7 cellular contexts compared by ENCODE assay signal in the genomic region with DNA sequence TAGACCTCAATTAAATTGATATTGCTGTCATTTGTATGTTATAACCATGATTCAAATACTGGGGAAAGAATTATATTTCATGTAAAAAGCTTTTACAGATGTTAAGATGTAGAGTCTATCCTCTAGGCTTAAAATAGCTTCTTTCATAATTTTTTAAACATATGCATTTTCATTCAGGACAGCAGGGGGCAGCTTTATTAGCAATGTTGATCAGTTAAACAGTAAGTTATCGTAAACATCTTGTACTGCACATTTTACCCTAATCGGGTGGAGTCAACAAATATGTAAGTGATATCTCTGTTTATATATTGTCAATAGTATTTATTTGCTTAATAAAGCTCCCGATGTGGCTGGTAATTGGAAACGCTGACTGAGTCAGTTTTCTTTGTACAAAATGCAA.
DNase-seq lines count a peak whose midpoint lies in the region; ATAC-seq and TF ChIP-seq lines count a peak whose summit lies in the region.

No MANE protein-coding gene starts in this region.

- peak overlapping the region; percentile 67 for H2AFZ ChIP-seq in osteoblast (ENCODE audit: low read length)

- peaks cover 3% of the 10 kb centered on the region for H3K4me1 ChIP-seq in osteoblast (ENCODE audit: insufficient read depth, low read length)

- TF ChIP-seq CTCF in osteoblast (IDR thresholded peaks at IDR 0.05; ENCODE audit: extremely low read depth, low read depth, low read length), result peak; percentile 57

- H3K27ac ChIP-seq in osteoblast (ENCODE audit: low read depth, low read length), result no peak overlapping the region

- no peaks in the 10 kb centered on the region for H4K20me1 ChIP-seq in osteoblast (ENCODE audit: insufficient read depth, low read length)

- ATAC-seq in HG03565 (IDR thresholded peaks at IDR 0.05; ENCODE audit: unreplicated experiment) (no peak), HG03175 (IDR thresholded peaks at IDR 0.05; ENCODE audit: unreplicated experiment) (no peak)

- H3K4me2 ChIP-seq in osteoblast (ENCODE audit: insufficient read depth, low read length), result peak overlapping the region; percentile 74

- peaks cover 29% of the 10 kb centered on the region for H3K27me3 ChIP-seq in osteoblast (ENCODE audit: insufficient read depth, low read length)

- peak overlapping the region; percentile 52 for H3K4me3 ChIP-seq in osteoblast (ENCODE audit: insufficient read depth, low read length)

- no peaks in the 10 kb centered on the region for H3K79me2 ChIP-seq in osteoblast (ENCODE audit: insufficient read depth, low read length)

- H3K9me3 ChIP-seq in osteoblast (ENCODE audit: low read depth, low read length), result no peaks in the 10 kb centered on the region

- peak; percentile 51 for DNase-seq in ELR (ENCODE audit: low read depth)
- peak; percentile 29 for DNase-seq in MV-4-11 (lab: John Stamatoyannopoulos, UW)
- peak; percentile 47 for DNase-seq in dermis blood vessel endothelial cell
- DNase-seq in osteoblast (ENCODE audit: insufficient read length, low spot score, missing footprints), result no peak
- DNase-seq in NCI-H510A (lab: John Stamatoyannopoulos, UW), result no peak

- no peaks in the 10 kb centered on the region for H3K36me3 ChIP-seq in osteoblast (ENCODE audit: insufficient read depth, low read length)

Comparison
In these comparisons a context has a peak if more than half of its experiments do, and no peak if none do; other contexts are left out.
1. DNase-seq: peak in ELR (single experiment), MV-4-11 (single experiment) and dermis blood vessel endothelial cell (single experiment); none in osteoblast (single experiment) and NCI-H510A (single experiment).